Comparison of ENCODE assay signal across 8 cellular contexts in the genomic region with DNA sequence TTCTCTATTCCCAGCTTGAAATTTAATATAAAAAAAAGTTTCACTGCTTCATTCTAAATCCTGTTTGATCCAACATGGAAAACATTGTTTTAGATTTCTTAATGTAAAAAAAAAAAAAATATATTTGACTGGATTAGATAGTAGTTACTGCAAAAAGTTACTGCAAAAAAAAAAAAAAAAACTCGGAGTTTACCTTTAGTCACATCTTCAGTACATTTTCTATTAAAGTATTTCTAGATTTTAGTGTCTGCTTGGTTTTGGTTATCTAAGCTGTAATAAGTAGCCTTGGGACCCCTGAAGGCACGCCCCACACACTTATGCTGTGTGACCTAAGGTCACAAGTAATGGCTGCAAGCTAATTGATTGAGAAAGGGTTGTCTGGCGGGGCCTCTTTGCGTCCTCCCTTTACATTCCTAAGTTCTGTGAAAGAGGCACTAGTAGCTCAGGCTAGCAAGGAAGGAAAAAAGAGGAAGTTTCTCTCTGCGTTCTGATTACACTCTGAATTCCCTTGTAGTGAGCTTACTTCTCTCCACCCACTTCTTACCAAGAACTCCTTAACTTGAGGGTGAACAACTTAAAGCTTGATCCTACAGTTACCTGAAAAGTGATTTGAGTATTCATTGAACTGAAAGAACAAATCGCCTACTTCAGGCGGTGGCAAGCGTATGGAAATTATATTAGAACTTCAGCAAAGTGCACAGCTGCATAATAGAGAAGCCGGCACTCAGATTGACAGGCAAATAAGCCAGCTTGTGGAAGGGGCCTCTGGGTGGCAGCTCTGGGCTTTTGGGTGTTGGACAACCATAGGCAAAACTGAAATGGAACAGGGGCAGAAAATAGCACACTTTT.
DNase-seq lines count a peak whose midpoint lies in the region; ATAC-seq and TF ChIP-seq lines count a peak whose summit lies in the region.

No MANE protein-coding gene starts in this region.

- H3K36me3 Mint-ChIP-seq in activated naive CD4-positive, alpha-beta T cell treated with anti-CD3 and anti-CD28 coated beads for 36 hours (ENCODE audit: low read depth), result no peaks in the 10 kb centered on the region
- no peaks in the 10 kb centered on the region for H3K36me3 Mint-ChIP-seq in activated naive CD4-positive, alpha-beta T cell treated with anti-CD3 and anti-CD28 coated beads, Interleukin-2, amount 50 U/mL, for 72 hours
- peaks cover 8% of the 10 kb centered on the region for H3K36me3 Mint-ChIP-seq in osteocyte (ENCODE audit: unreplicated experiment)

- H3K27ac ChIP-seq in WERI-Rb-1, result no peak overlapping the region

- no peak for ATAC-seq in activated naive CD4-positive, alpha-beta T cell treated with anti-CD3 and anti-CD28 coated beads, Interleukin-2, amount 50 U/mL, for 72 hours
- peak; percentile 92 for ATAC-seq in Right ventricle myocardium inferior

- CTCF ChIA-PET in activated naive CD4-positive, alpha-beta T cell treated with anti-CD3 and anti-CD28 coated beads for 36 hours (lab: Charles Lee), result interaction anchor here (0.6 to 1.6 kb wide), 3 partner anchors 14 to 136 kb away, joined by 3 to 6 read pairs (median 3); no protein-coding TSS in a partner anchor

- H3K9me3 ChIP-seq in WERI-Rb-1 (ENCODE audit: severe bottlenecking), result no peaks in the 10 kb centered on the region

- H3K4me1 Mint-ChIP-seq in activated naive CD4-positive, alpha-beta T cell treated with anti-CD3 and anti-CD28 coated beads for 36 hours (ENCODE audit: low read depth), result peaks cover 5% of the 10 kb centered on the region
- peaks cover 31% of the 10 kb centered on the region for H3K4me1 Mint-ChIP-seq in osteocyte (ENCODE audit: unreplicated experiment)

- H3K27me3 ChIP-seq in WERI-Rb-1 (ENCODE audit: insufficient read depth, low read depth, severe bottlenecking), result no peaks in the 10 kb centered on the region

- DNase-seq in activated naive CD4-positive, alpha-beta T cell treated with anti-CD3 and anti-CD28 coated beads for 36 hours, result peak; percentile 34
- DNase-seq in activated naive CD4-positive, alpha-beta T cell treated with anti-CD3 and anti-CD28 coated beads, Interleukin-2, amount 50 U/mL, for 72 hours (ENCODE audit: low spot score in 2 of 2), result no peak
- DNase-seq in HPDE6-E6E7 (ENCODE audit: extremely low spot score) (peak; percentile 22), WERI-Rb-1 (peak; percentile 16), Right ventricle myocardium inferior (ENCODE audit: missing footprints) (peak; percentile 73), osteocyte (ENCODE audit: extremely low spot score, unreplicated experiment) (peak; percentile 87), NCI-H128 (lab: John Stamatoyannopoulos, UW; ENCODE audit: unreplicated experiment) (no peak)
- DNase-seq in stimulated activated CD4-positive, alpha-beta T cell treated with anti-CD3 and anti-CD28 coated beads, Interleukin-4, amount 100 ng/mL, for 24 hours, result no peak

- TF ChIP-seq CTCF in WERI-Rb-1 (IDR thresholded peaks at IDR 0.05; ENCODE audit: low read depth, low read length) (no peak), osteocyte (IDR thresholded peaks at IDR 0.05) (peak; percentile 59)

- H3K4me3 Mint-ChIP-seq in activated naive CD4-positive, alpha-beta T cell treated with anti-CD3 and anti-CD28 coated beads for 36 hours, result peak overlapping the region; percentile 57
- H3K4me3 Mint-ChIP-seq in osteocyte (ENCODE audit: unreplicated experiment), result peak overlapping the region; percentile 80

- no peaks in the 10 kb centered on the region for H3K27me3 Mint-ChIP-seq in activated naive CD4-positive, alpha-beta T cell treated with anti-CD3 and anti-CD28 coated beads for 36 hours (ENCODE audit: low read depth)
- H3K27me3 Mint-ChIP-seq in osteocyte (ENCODE audit: unreplicated experiment), result no peaks in the 10 kb centered on the region

- H3K4me3 ChIP-seq in WERI-Rb-1 (ENCODE audit: low read depth, low read length), result no peak overlapping the region

- intact Hi-C loops in activated naive CD4-positive, alpha-beta T cell treated with anti-CD3 and anti-CD28 coated beads for 36 hours (cut with micrococcal nuclease), result loop anchor here (1.0 to 10.0 kb wide), 3 partner anchors 115 to 459 kb away; no protein-coding TSS in a partner anchor
- intact Hi-C loops in Right ventricle myocardium inferior (cut with DNase I), result loop anchor here (2.0 to 10.0 kb wide), 3 partner anchors 109 to 341 kb away; no protein-coding TSS in a partner anchor

- H3K27ac Mint-ChIP-seq in activated naive CD4-positive, alpha-beta T cell treated with anti-CD3 and anti-CD28 coated beads for 36 hours, result no peak overlapping the region
- no peak overlapping the region for H3K27ac Mint-ChIP-seq in activated naive CD4-positive, alpha-beta T cell treated with anti-CD3 and anti-CD28 coated beads, Interleukin-2, amount 50 U/mL, for 72 hours
- peak overlapping the region; percentile 98 for H3K27ac Mint-ChIP-seq in osteocyte (ENCODE audit: unreplicated experiment)

- no peaks in the 10 kb centered on the region for H3K9me3 Mint-ChIP-seq in activated naive CD4-positive, alpha-beta T cell treated with anti-CD3 and anti-CD28 coated beads for 36 hours
- peaks cover 6 to 7% of the 10 kb centered on the region in 2 donors for H3K9me3 Mint-ChIP-seq in activated naive CD4-positive, alpha-beta T cell treated with anti-CD3 and anti-CD28 coated beads, Interleukin-2, amount 50 U/mL, for 72 hours
- peaks cover 8% of the 10 kb centered on the region for H3K9me3 Mint-ChIP-seq in osteocyte (ENCODE audit: unreplicated experiment)

- H3K36me3 ChIP-seq in WERI-Rb-1, result no peaks in the 10 kb centered on the region

Comparison
In these comparisons a context has a peak if more than half of its experiments do, and no peak if none do; other contexts are left out.
1. DNase-seq: peak in activated naive CD4-positive, alpha-beta T cell treated with anti-CD3 and anti-CD28 coated beads for 36 hours (single experiment), HPDE6-E6E7 (single experiment), WERI-Rb-1 (single experiment), Right ventricle myocardium inferior (single experiment) and osteocyte (single experiment); none in activated naive CD4-positive, alpha-beta T cell treated with anti-CD3 and anti-CD28 coated beads, Interleukin-2, amount 50 U/mL, for 72 hours (0 of 2), NCI-H128 (single experiment) and stimulated activated CD4-positive, alpha-beta T cell treated with anti-CD3 and anti-CD28 coated beads, Interleukin-4, amount 100 ng/mL, for 24 hours (single experiment).